ENCODE assay signal across 22 cellular contexts in the genomic region with DNA sequence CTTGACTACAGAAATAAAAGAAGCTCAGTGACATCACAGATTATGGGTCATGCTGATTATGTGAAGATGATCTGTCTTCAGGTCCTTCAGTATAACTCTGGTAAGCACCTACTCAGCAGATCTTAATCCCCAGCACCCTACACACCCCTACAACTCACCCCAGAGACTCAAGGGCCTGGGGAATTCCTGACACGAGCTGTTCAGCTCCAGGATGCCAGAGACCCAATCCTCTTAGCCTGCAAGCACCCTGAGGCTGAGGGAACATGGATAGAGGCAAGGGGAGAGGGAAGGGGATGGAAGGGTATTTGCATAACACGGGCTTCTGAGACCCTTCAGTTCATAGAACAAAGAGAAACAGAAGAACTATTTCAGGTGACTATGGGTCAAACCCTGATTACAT. TPM values are rescaled to one million over a fixed set of nuclear protein-coding genes. Genes with fewer than 3 reads are reported as not detected.
DNase-seq lines count a peak whose midpoint lies in the region; ATAC-seq, FAIRE-seq and TF ChIP-seq lines count a peak whose summit lies in the region.
"Had no signal": no experiment of that assay in that cellular context is flagged by ENCODE, and none has a peak within 500 bp of the region (broad histone marks: within the 10 kb centered on the region; RNA-seq: fewer than 3 reads in every experiment).

No MANE protein-coding gene starts in this region.

- POLR2A ChIA-PET in H1 (lab: Charles Lee; ENCODE audit: partially characterized antibody) = interaction anchor here (2.2 to 2.6 kb wide), 2 partner anchors 9 to 12 kb away, joined by 8 read pairs; no protein-coding TSS in a partner anchor

- no peak overlapping the region for H3K4me3 Mint-ChIP-seq in activated CD8-positive, alpha-beta memory T cell treated with anti-CD3 and anti-CD28 coated beads, Interleukin-2, amount 10 ng/mL, durations not matched to agents 7 days and 5 days
- H3K4me3 Mint-ChIP-seq in neural progenitor cell = no peak overlapping the region
- H3K4me3 Mint-ChIP-seq: CD8-positive, alpha-beta T cell; HFFc6 had no signal

- H3K4me1 ChIP-seq in HAP-1 (peaks cover 5% of the 10 kb centered on the region; the same call in 1 of the 2 replicates), H1 (replicated peaks in 1 of 4; ENCODE audit: control insufficient read depth in 3 of 4, insufficient read depth in 4 of 4, low read length in 3 of 4) (no peaks in the 10 kb centered on the region), neural progenitor cell (peaks cover 9% of the 10 kb centered on the region), ascending aorta (no peaks in the 10 kb centered on the region)

- H3F3A ChIP-seq in neural progenitor cell (ENCODE audit: low read depth) = no peaks in the 10 kb centered on the region

- FAIRE-seq in H1 (lab: Jason Lieb, UNC) = peak; percentile 39
- FAIRE-seq: GM19239 had no signal

- no peak overlapping the region for H2BK120ac ChIP-seq in H1 (replicated peaks; ENCODE audit: low read depth, low read length)

- no peaks in the 10 kb centered on the region for H3K9me3 Mint-ChIP-seq in activated CD8-positive, alpha-beta memory T cell treated with anti-CD3 and anti-CD28 coated beads, Interleukin-2, amount 10 ng/mL, durations not matched to agents 7 days and 5 days (ENCODE audit: low read depth)
- peaks cover 11% of the 10 kb centered on the region for H3K9me3 Mint-ChIP-seq in neural progenitor cell
- H3K9me3 Mint-ChIP-seq: CD8-positive, alpha-beta T cell; HFFc6 had no signal

- H3K27me3 Mint-ChIP-seq in activated CD8-positive, alpha-beta memory T cell treated with anti-CD3 and anti-CD28 coated beads, Interleukin-2, amount 10 ng/mL, durations not matched to agents 7 days and 5 days = no peaks in the 10 kb centered on the region
- H3K27me3 Mint-ChIP-seq in neural progenitor cell (ENCODE audit: insufficient read depth, low read depth) = peaks cover 4% of the 10 kb centered on the region

- H3K9me3 ChIP-seq in HAP-1 (no peaks in the 10 kb centered on the region), H1 (ENCODE audit: insufficient read depth in 2 of 2, low read depth in 1 of 2, low read length in 1 of 2) (no peaks in the 10 kb centered on the region), neural progenitor cell (ENCODE audit: low read depth) (no peaks in the 10 kb centered on the region), ascending aorta (no peaks in the 10 kb centered on the region)

- TF ChIP-seq POLR2A in H1 (IDR thresholded peaks at IDR 0.05; ENCODE audit: control extremely low read depth in 1 of 2, low read depth in 2 of 2, low read length in 2 of 2) = no peak

- ATAC-seq in activated CD8-positive, alpha-beta memory T cell treated with anti-CD3 and anti-CD28 coated beads, Interleukin-2, amount 10 ng/mL, durations not matched to agents 7 days and 5 days = no peak
- ATAC-seq: CD8-positive, alpha-beta T cell; Panc1 had no signal

- H3K4me1 Mint-ChIP-seq in activated CD8-positive, alpha-beta memory T cell treated with anti-CD3 and anti-CD28 coated beads, Interleukin-2, amount 10 ng/mL, durations not matched to agents 7 days and 5 days = peaks cover 17% of the 10 kb centered on the region
- peaks cover 7% of the 10 kb centered on the region for H3K4me1 Mint-ChIP-seq in neural progenitor cell

- no peak overlapping the region for H3K18ac ChIP-seq in H1 (ENCODE audit: extremely low read depth, low read length)

- H3K14ac ChIP-seq in H1 (ENCODE audit: insufficient read length) = no peak overlapping the region

- H4K91ac ChIP-seq in H1 (replicated peaks; ENCODE audit: insufficient read length, low read length) = no peak overlapping the region

- no peak overlapping the region for H3K9ac ChIP-seq in H1 (replicated peaks in 1 of 4; ENCODE audit: extremely low read depth in 1 of 4, low read depth in 3 of 4, low read length in 3 of 4)
- no peak overlapping the region for H3K9ac ChIP-seq in neural progenitor cell

- H2AK5ac ChIP-seq in H1 (ENCODE audit: low read depth, low read length) = no peak overlapping the region

- H3K36me3 Mint-ChIP-seq in activated CD8-positive, alpha-beta memory T cell treated with anti-CD3 and anti-CD28 coated beads, Interleukin-2, amount 10 ng/mL, durations not matched to agents 7 days and 5 days = peaks cover 26% of the 10 kb centered on the region
- peaks cover 17% of the 10 kb centered on the region for H3K36me3 Mint-ChIP-seq in neural progenitor cell

- H4K20me1 ChIP-seq in H1 (replicated peaks in 1 of 2; ENCODE audit: control insufficient read depth in 1 of 2, insufficient read depth in 2 of 2, low read length in 2 of 2) (peaks cover 0 to 2% of the 10 kb centered on the region in 2 experiments), neural progenitor cell (ENCODE audit: low read depth) (peaks cover 3% of the 10 kb centered on the region)

- H3K79me2 ChIP-seq in H1 (ENCODE audit: control insufficient read depth in 1 of 2, insufficient read depth in 2 of 2, low read length in 2 of 2) (peaks cover 0 to 32% of the 10 kb centered on the region in 2 experiments; a peak in 2 of 4 replicates), neural progenitor cell (ENCODE audit: low read depth) (peaks cover 36% of the 10 kb centered on the region)

- no peak overlapping the region for H4K5ac ChIP-seq in H1 (ENCODE audit: insufficient read length, low read depth, low read length)

- CTCF ChIA-PET in activated CD8-positive, alpha-beta memory T cell treated with anti-CD3 and anti-CD28 coated beads, Interleukin-2, amount 10 ng/mL, durations not matched to agents 7 days and 5 days (lab: Charles Lee) = interaction anchor here (1.1 to 1.4 kb wide), 2 partner anchors 51 to 136 kb away, joined by 3 to 5 read pairs; no protein-coding TSS in a partner anchor
- CTCF ChIA-PET in H1 (lab: Charles Lee; ENCODE audit: partially characterized antibody) = interaction anchor here (1.2 to 4.7 kb wide), 4 partner anchors 10 to 137 kb away, joined by 5 to 45 read pairs (median 6); no protein-coding TSS in a partner anchor

- TF ChIP-seq RAD21 in H1 (IDR thresholded peaks at IDR 0.05 in 1 of 2, conservative IDR thresholded peaks at IDR 0.05 in 1 of 2; ENCODE audit: low read depth in 2 of 2, low read length in 2 of 2) = no peak

- no peak overlapping the region for H2BK20ac ChIP-seq in H1 (ENCODE audit: low read length)

- no peak overlapping the region for H2BK15ac ChIP-seq in H1 (ENCODE audit: low read length)

- no peak overlapping the region for H3K23ac ChIP-seq in H1 (ENCODE audit: insufficient read length)

- H3K27me3 ChIP-seq in HAP-1 (ENCODE audit: low read depth) (no peaks in the 10 kb centered on the region), H1 (replicated peaks in 1 of 4; ENCODE audit: control insufficient read depth in 3 of 4, extremely low read depth in 1 of 4, insufficient read depth in 3 of 4, low read length in 3 of 4) (no peaks in the 10 kb centered on the region), neural progenitor cell (no peaks in the 10 kb centered on the region), ascending aorta (no peaks in the 10 kb centered on the region)
- H3K27me3 ChIP-seq: MG63 had no signal

- H2AFZ ChIP-seq in H1 (ENCODE audit: low read length) (no peak overlapping the region), neural progenitor cell (replicated peaks) (no peak overlapping the region)

- peaks cover 6% of the 10 kb centered on the region; the same call in 1 of the 2 replicates for H3K79me1 ChIP-seq in H1 (ENCODE audit: low read depth, low read length)

- in situ Hi-C loops in HAP-1 (cut with MboI; ENCODE audit: low sequenced_read_pairs) = loop anchor here (25.0 kb wide), 1 partner anchor 347 kb away; no protein-coding TSS in a partner anchor

- H3K4ac ChIP-seq in H1 (replicated peaks; ENCODE audit: insufficient read length, low read depth, low read length) = no peak overlapping the region

- no peaks in the 10 kb centered on the region for H3K36me3 ChIP-seq in HAP-1 (replicated peaks)
- no peaks in the 10 kb centered on the region for H3K36me3 ChIP-seq in H1 (ENCODE audit: control insufficient read depth in 2 of 4, insufficient read depth in 4 of 4, low read length in 3 of 4)
- H3K36me3 ChIP-seq in neural progenitor cell = no peaks in the 10 kb centered on the region
- no peaks in the 10 kb centered on the region for H3K36me3 ChIP-seq in ascending aorta
- H3K36me3 ChIP-seq: MG63 had no signal

- TF ChIP-seq CTCF in H1 (IDR thresholded peaks at IDR 0.05; ENCODE audit: control extremely low read depth in 1 of 3, insufficient read depth in 1 of 3, low read depth in 1 of 3, low read length in 3 of 3) (no peak), neural progenitor cell (IDR thresholded peaks at IDR 0.05) (no peak), ascending aorta (IDR thresholded peaks at IDR 0.05) (no peak), coronary artery (IDR thresholded peaks at IDR 0.05) (no peak)

- no peak overlapping the region for H3K27ac Mint-ChIP-seq in activated CD8-positive, alpha-beta memory T cell treated with anti-CD3 and anti-CD28 coated beads, Interleukin-2, amount 10 ng/mL, durations not matched to agents 7 days and 5 days
- H3K27ac Mint-ChIP-seq in neural progenitor cell = no peak overlapping the region
- H3K27ac Mint-ChIP-seq: CD8-positive, alpha-beta T cell; HFFc6 had no signal

- no peak overlapping the region for H2BK5ac ChIP-seq in H1 (ENCODE audit: low read depth, low read length)

- no peak overlapping the region for H4K8ac ChIP-seq in H1 (ENCODE audit: extremely low read depth, insufficient read depth, low read length)

- no peak overlapping the region for H3K56ac ChIP-seq in H1 (replicated peaks; ENCODE audit: insufficient read length, low read depth, low read length)

- no peak overlapping the region for H3K4me3 ChIP-seq in HAP-1
- H3K4me3 ChIP-seq in H1 (ENCODE audit: extremely low read depth in 1 of 4, insufficient read depth in 2 of 4, low read depth in 3 of 4, low read length in 4 of 4) = no peak overlapping the region
- H3K4me3 ChIP-seq in neural progenitor cell = no peak overlapping the region
- no peak overlapping the region for H3K4me3 ChIP-seq in ascending aorta
- H3K4me3 ChIP-seq in coronary artery = no peak overlapping the region
- H3K4me3 ChIP-seq: MG63 had no signal

- WGBS in H1 (ENCODE audit: extremely low coverage in 1 of 2, insufficient coverage in 1 of 2, insufficient read length in 1 of 2, insufficient replicate concordance in 2 of 2, low coverage in 1 of 2, low lambda C conversion rate in 2 of 2, missing lambda C conversion rate in 1 of 2), 2 experiments = 63% methylated on average over 2 of the region's 2 CpGs; no CpG with 5 or more reads in 1 of the 2 experiments

- TF ChIP-seq EP300 in H1 (IDR thresholded peaks at IDR 0.05; ENCODE audit: borderline replicate concordance in 1 of 2, low read depth in 2 of 2, low read length in 2 of 2) = no peak

- no peaks in the 10 kb centered on the region for H3K23me2 ChIP-seq in H1 (ENCODE audit: low read depth, low read length)

- peak; percentile 21 for DNase-seq in activated CD8-positive, alpha-beta memory T cell treated with anti-CD3 and anti-CD28 coated beads for 24 hours
- no peak for DNase-seq in activated CD8-positive, alpha-beta memory T cell treated with anti-CD3 and anti-CD28 coated beads, Interleukin-2, amount 10 ng/mL, durations not matched to agents 7 days and 5 days
- peak; percentile 19 to 29 for DNase-seq in HAP-1 (ENCODE audit: low spot score in 2 of 2)
- DNase-seq in H1 (ENCODE audit: low read depth in 1 of 2, low spot score in 2 of 2) = no peak
- DNase-seq in neural progenitor cell (ENCODE audit: low spot score) = peak; percentile 31
- DNase-seq in ascending aorta (ENCODE audit: low spot score in 2 of 2) = no peak
- no peak for DNase-seq in T-helper 2 cell
- no peak for DNase-seq in coronary artery (ENCODE audit: low spot score)
- DNase-seq: 8988T; AML-193; C1 segment of cervical spinal cord; CD8-positive, alpha-beta T cell; GDM1; HFFc6; MG63; NCI-H1417 treated with DMSO at 0.1 percent for 48 hours; NCI-H187 treated with DMSO at 0.1 percent for 48 hours; NCI-H2227 treated with DMSO at 0.1 percent for 48 hours; NCI-H510A treated with DMSO at 0.1 percent for 48 hours; NCI-H748 treated with DMSO at 0.1 percent for 48 hours had no signal

- no peak overlapping the region for H3K27ac ChIP-seq in H1 (ENCODE audit: low read depth, low read length)
- H3K27ac ChIP-seq in neural progenitor cell = no peak overlapping the region
- H3K27ac ChIP-seq in ascending aorta = no peak overlapping the region
- no peak overlapping the region for H3K27ac ChIP-seq in coronary artery

- H2BK12ac ChIP-seq in H1 (ENCODE audit: low read depth, low read length) = no peak overlapping the region

- intact Hi-C loops in ascending aorta (cut with DNase I) = no loop called here

- H3K4me2 ChIP-seq in H1 (ENCODE audit: insufficient read depth in 1 of 2, low read depth in 2 of 2, low read length in 2 of 2) (no peak overlapping the region), neural progenitor cell (peak overlapping the region; percentile 14)

RNA-seq across cellular contexts. Expression of gene GLB1, which starts 13.0 kb away (rescaled TPM):
- total RNA-seq in activated CD8-positive, alpha-beta memory T cell treated with anti-CD3 and anti-CD28 coated beads, Interleukin-2, amount 10 ng/mL, durations not matched to agents 7 days and 5 days = 10 to 100 TPM; 44.9 to 48.1 TPM
- total RNA-seq in H1 (2021; fragmentation: NEBNext Ultra II Directional; extraction: Animal tissue kit (Norgen Biotek cat#: 25700)) = 49.6 and 60.0 TPM in 2 replicates
- 55.2 and 60.1 TPM in 2 replicates for polyA plus RNA-seq in H1 (2011; rRNA removed)
- 53.6 TPM for polyA plus RNA-seq in H1 (2011; cell fraction: cytosol; rRNA removed)
- polyA plus RNA-seq in H1 (2011; cell fraction: nucleus; rRNA removed) = 52.1 TPM
- polyA plus RNA-seq in H1 (2012, experiment 1 of 2) = 39.1 to 47.7 TPM (median 41.9 TPM) in 4 replicates
- polyA plus RNA-seq in H1 (2012, experiment 2 of 2) = 57.8 TPM
- 67.9 TPM for polyA plus RNA-seq in H1 (2013, experiment 1 of 2)
- 63.8 TPM for polyA plus RNA-seq in H1 (2013, experiment 2 of 2)
- polyA minus RNA-seq in H1 (2011; rRNA and poly(A)+ RNA removed) = 41.1 and 50.1 TPM in 2 replicates
- polyA minus RNA-seq in H1 (2011; cell fraction: cytosol; rRNA and poly(A)+ RNA removed) = 27.7 TPM
- polyA minus RNA-seq in H1 (2011; cell fraction: nucleus; rRNA and poly(A)+ RNA removed) = 33.4 TPM
- total RNA-seq in neural progenitor cell (ENCODE audit: low replicate concordance) (49.5 and 87.9 TPM in 2 replicates), ascending aorta (39.7 TPM)

RNA-seq across cellular contexts. Expression of gene TMPPE, which starts 13.0 kb away (rescaled TPM):
- 1 to 10 TPM; 8.7 to 9.4 TPM for total RNA-seq in activated CD8-positive, alpha-beta memory T cell treated with anti-CD3 and anti-CD28 coated beads, Interleukin-2, amount 10 ng/mL, durations not matched to agents 7 days and 5 days
- total RNA-seq in H1 (2021; fragmentation: NEBNext Ultra II Directional; extraction: Animal tissue kit (Norgen Biotek cat#: 25700)) = 7.4 and 8.5 TPM in 2 replicates
- 2.6 and 3.2 TPM in 2 replicates for polyA plus RNA-seq in H1 (2011; rRNA removed)
- polyA plus RNA-seq in H1 (2011; cell fraction: cytosol; rRNA removed) = 2.4 TPM
- 3.5 TPM for polyA plus RNA-seq in H1 (2011; cell fraction: nucleus; rRNA removed)
- polyA plus RNA-seq in H1 (2012, experiment 1 of 2) = 1.1 to 1.4 TPM (median 1.3 TPM) in 4 replicates
- polyA plus RNA-seq in H1 (2012, experiment 2 of 2) = 0.25 TPM
- 3.6 TPM for polyA plus RNA-seq in H1 (2013, experiment 1 of 2)
- 3.6 TPM for polyA plus RNA-seq in H1 (2013, experiment 2 of 2)
- 15.8 and 17.7 TPM in 2 replicates for polyA minus RNA-seq in H1 (2011; rRNA and poly(A)+ RNA removed)
- polyA minus RNA-seq in H1 (2011; cell fraction: cytosol; rRNA and poly(A)+ RNA removed) = 5.0 TPM
- 13.5 TPM for polyA minus RNA-seq in H1 (2011; cell fraction: nucleus; rRNA and poly(A)+ RNA removed)
- 2.2 and 2.5 TPM in 2 replicates for total RNA-seq in neural progenitor cell (ENCODE audit: low replicate concordance)
- total RNA-seq in ascending aorta = 7.3 TPM

RNA-seq across cellular contexts. Expression of gene CRTAP, which starts 29.9 kb away (rescaled TPM):
- 10 to 100 TPM; 28.0 to 40.3 TPM for total RNA-seq in activated CD8-positive, alpha-beta memory T cell treated with anti-CD3 and anti-CD28 coated beads, Interleukin-2, amount 10 ng/mL, durations not matched to agents 7 days and 5 days
- total RNA-seq in H1 (2021; fragmentation: NEBNext Ultra II Directional; extraction: Animal tissue kit (Norgen Biotek cat#: 25700)) = 157 and 159 TPM in 2 replicates
- polyA plus RNA-seq in H1 (2011; rRNA removed) = 168 and 188 TPM in 2 replicates
- 160 TPM for polyA plus RNA-seq in H1 (2011; cell fraction: cytosol; rRNA removed)
- polyA plus RNA-seq in H1 (2011; cell fraction: nucleus; rRNA removed) = 94.8 TPM
- polyA plus RNA-seq in H1 (2012, experiment 1 of 2) = 150 to 173 TPM (median 162 TPM) in 4 replicates
- 124 TPM for polyA plus RNA-seq in H1 (2012, experiment 2 of 2)
- 174 TPM for polyA plus RNA-seq in H1 (2013, experiment 1 of 2)
- 191 TPM for polyA plus RNA-seq in H1 (2013, experiment 2 of 2)
- polyA minus RNA-seq in H1 (2011; rRNA and poly(A)+ RNA removed) = 77.7 and 111 TPM in 2 replicates
- 81.2 TPM for polyA minus RNA-seq in H1 (2011; cell fraction: cytosol; rRNA and poly(A)+ RNA removed)
- 50.9 TPM for polyA minus RNA-seq in H1 (2011; cell fraction: nucleus; rRNA and poly(A)+ RNA removed)
- total RNA-seq in neural progenitor cell (ENCODE audit: low replicate concordance) (127 and 137 TPM in 2 replicates), ascending aorta (300 TPM)

Comparison
In these comparisons a context has a peak if more than half of its experiments do, and no peak if none do; other contexts are left out.
1. DNase-seq: peak in activated CD8-positive, alpha-beta memory T cell treated with anti-CD3 and anti-CD28 coated beads for 24 hours (single experiment), HAP-1 (2 of 2) and neural progenitor cell (single experiment); none in activated CD8-positive, alpha-beta memory T cell treated with anti-CD3 and anti-CD28 coated beads, Interleukin-2, amount 10 ng/mL, durations not matched to agents 7 days and 5 days (single experiment), H1 (0 of 2), ascending aorta (0 of 2), T-helper 2 cell (0 of 5) and coronary artery (single experiment).